ENCODE assay signal across 8 cellular contexts in the genomic region with DNA sequence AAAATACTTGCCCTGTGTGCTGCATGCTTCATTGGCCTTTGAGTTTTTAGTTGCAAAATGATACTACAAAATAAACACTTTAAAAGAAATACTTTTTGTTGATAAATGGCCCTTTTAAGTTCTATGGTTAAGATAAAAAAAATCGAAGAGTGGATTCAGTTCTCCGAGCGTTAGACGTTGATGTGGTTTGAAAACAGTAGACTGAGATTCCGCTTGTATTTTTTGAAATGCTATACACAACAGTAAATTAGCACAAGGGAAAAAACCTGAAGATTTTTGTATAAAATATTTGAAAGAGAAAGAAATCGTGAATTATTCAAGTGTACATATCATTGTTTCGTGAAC. TPM values are rescaled to one million over a fixed set of nuclear protein-coding genes. Genes with fewer than 3 reads are reported as not detected.
A peak's percentile ranks its signal among the peaks of the same experiment; 100 is the strongest.
DNase-seq lines count a peak whose midpoint lies in the region; ATAC-seq, FAIRE-seq and TF ChIP-seq lines count a peak whose summit lies in the region.

No MANE protein-coding gene starts in this region.

- intact Hi-C loops in Caco-2 (cut with micrococcal nuclease; ENCODE audit: unreplicated experiment), result loop anchor here (5.0 kb wide), 3 partner anchors 150 to 225 kb away; a partner anchor contains a TSS
- intact Hi-C loops in PC-3 (cut with micrococcal nuclease), result loop anchor here (2.0 to 10.0 kb wide), 5 partner anchors 83 to 721 kb away; a partner anchor contains a TSS
- intact Hi-C loops in pancreas (cut with DNase I), result no loop called here
- intact Hi-C loops in posterior cingulate gyrus (cut with DNase I), result loop anchor here (5.0 kb wide), 3 partner anchors 80 to 165 kb away; no protein-coding TSS in a partner anchor

- H3K4me3 ChIP-seq in Caco-2 (ENCODE audit: low read depth, low read length) (peak overlapping the region; percentile 57), PC-3 (ENCODE audit: low read length) (peak overlapping the region; percentile 87), epithelial cell of esophagus (ENCODE audit: low read length) (peak overlapping the region; percentile 80), pancreas (peak overlapping the region in 3 of 4 donors; percentile 73 to 83 (median 73)), trophoblast cell (ENCODE audit: low read depth, low read length) (no peak overlapping the region)

- WGBS in pancreas, 2 donors, result 28 to 34% methylated on average over 7 of the region's 7 CpGs
- WGBS in trophoblast cell (ENCODE audit: extremely low coverage, insufficient coverage, insufficient read length), result 100% methylated on average over 1 of the region's 7 CpGs

- H3K9ac ChIP-seq in PC-3 (ENCODE audit: low read length) (peak overlapping the region; percentile 64), trophoblast cell (ENCODE audit: low read length) (no peak overlapping the region)

- H3K36me3 ChIP-seq in Caco-2 (ENCODE audit: control insufficient read depth, insufficient read depth, low read length), result no peaks in the 10 kb centered on the region
- no peaks in the 10 kb centered on the region for H3K36me3 ChIP-seq in PC-3 (ENCODE audit: low read depth, low read length)
- H3K36me3 ChIP-seq in pancreas, result no peaks in the 10 kb centered on the region
- no peaks in the 10 kb centered on the region for H3K36me3 ChIP-seq in trophoblast cell (ENCODE audit: control insufficient read depth in 1 of 2, insufficient read depth in 2 of 2, low read length in 2 of 2)

- H4K8ac ChIP-seq in trophoblast cell (ENCODE audit: low read depth, low read length), result no peak overlapping the region

- no peak overlapping the region for H2BK120ac ChIP-seq in trophoblast cell (ENCODE audit: insufficient read depth, low read length, poor library complexity)

- H3K4me1 Mint-ChIP-seq in Caco-2 (ENCODE audit: low read depth, unreplicated experiment), result no peaks in the 10 kb centered on the region

- H2AK5ac ChIP-seq in trophoblast cell (ENCODE audit: low read length), result no peak overlapping the region

- H3K27ac ChIP-seq in PC-3 (ENCODE audit: low read length) (no peak overlapping the region; the same call in 1 of the 2 replicates), pancreas (no peak overlapping the region), trophoblast cell (ENCODE audit: low read depth, low read length) (no peak overlapping the region)

- no peaks in the 10 kb centered on the region for H3K9me3 Mint-ChIP-seq in Caco-2 (ENCODE audit: unreplicated experiment)

- no peaks in the 10 kb centered on the region for H3K9me2 ChIP-seq in PC-3 (replicated peaks; ENCODE audit: low read length)

- TSS peak; percentile 37 for BruUV-seq in Caco-2 (replicated peaks; lab: Mats Ljungman, UMichigan)
- TSS peak; percentile 49 for BruUV-seq in PC-3 (replicated peaks; lab: Mats Ljungman, UMichigan)

- H4K20me1 ChIP-seq in PC-3 (ENCODE audit: low read length), result peaks cover 23% of the 10 kb centered on the region

- peak overlapping the region; percentile 91 for H3K4me2 ChIP-seq in PC-3 (ENCODE audit: low read length)
- H3K4me2 ChIP-seq in trophoblast cell (ENCODE audit: low read length), result no peak overlapping the region

- H3K79me2 ChIP-seq in PC-3 (ENCODE audit: low read length) (peaks cover 59% of the 10 kb centered on the region), trophoblast cell (ENCODE audit: control insufficient read depth, insufficient read depth, low read length, poor library complexity) (peaks cover 7% of the 10 kb centered on the region)

- CTCF ChIA-PET in Caco-2 (lab: Charles Lee), result interaction anchor here (1.8 kb wide), 1 partner anchor 133 kb away, joined by 9 read pairs; no protein-coding TSS in a partner anchor
- CTCF ChIA-PET in PC-3 (lab: Charles Lee), result no interaction called here

- TF ChIP-seq CTCF in Caco-2 (IDR thresholded peaks at IDR 0.05; ENCODE audit: insufficient read depth in 1 of 2, low read depth in 1 of 2, low read length in 1 of 2, severe bottlenecking in 1 of 2, unreplicated experiment in 1 of 2) (no peak), PC-3 (conservative IDR thresholded peaks at IDR 0.05; ENCODE audit: low read depth, low read length) (no peak), epithelial cell of esophagus (IDR thresholded peaks at IDR 0.05; ENCODE audit: insufficient read depth, low read depth, low read length, missing control alignments) (no peak), pancreas (IDR thresholded peaks at IDR 0.05) (no peak)

- H4K91ac ChIP-seq in trophoblast cell (ENCODE audit: low read depth, low read length), result no peak overlapping the region

- H3F3A ChIP-seq in PC-3 (ENCODE audit: low read length, unreplicated experiment), result no peaks in the 10 kb centered on the region

- no peak overlapping the region for H3K23ac ChIP-seq in trophoblast cell (ENCODE audit: low read length)

- peak overlapping the region; percentile 79 for H2AFZ ChIP-seq in PC-3 (ENCODE audit: low read length)
- no peak overlapping the region for H2AFZ ChIP-seq in trophoblast cell (ENCODE audit: insufficient read depth, low read length, poor library complexity)

- POLR2A ChIA-PET in Caco-2 (lab: Charles Lee), result interaction anchor here (0.5 kb wide), 1 partner anchor 157 kb away, joined by 3 read pairs; no protein-coding TSS in a partner anchor
- POLR2A ChIA-PET in PC-3 (lab: Charles Lee; ENCODE audit: unreplicated experiment), result interaction anchor here (0.6 to 1.1 kb wide), 2 partner anchors 719 to 875 kb away, joined by 3 to 4 read pairs; no protein-coding TSS in a partner anchor

- no peaks in the 10 kb centered on the region for H3K36me3 Mint-ChIP-seq in Caco-2 (ENCODE audit: insufficient read depth, unreplicated experiment)

- no peak overlapping the region for H2BK12ac ChIP-seq in trophoblast cell (ENCODE audit: low read length)

- H3K27me3 Mint-ChIP-seq in Caco-2 (ENCODE audit: insufficient read depth, unreplicated experiment), result no peaks in the 10 kb centered on the region

- H3K9me3 ChIP-seq in Caco-2 (no peaks in the 10 kb centered on the region), PC-3 (ENCODE audit: low read length) (no peaks in the 10 kb centered on the region), pancreas (no peaks in the 10 kb centered on the region), trophoblast cell (ENCODE audit: insufficient read depth, low read depth, low read length) (peaks cover 2% of the 10 kb centered on the region)

- DNase-seq in Caco-2 (no peak), PC-3 (no peak), epithelial cell of esophagus (ENCODE audit: low read depth) (no peak), pancreas (no peak), posterior cingulate gyrus (no peak), trophoblast cell (no peak), D341Med (ENCODE audit: low spot score) (no peak), NCI-H2196 treated with DMSO at 0.1 percent for 48 hours (lab: John Stamatoyannopoulos, UW; ENCODE audit: unreplicated experiment) (no peak)

- H3K27ac Mint-ChIP-seq in Caco-2 (ENCODE audit: unreplicated experiment), result peak overlapping the region; percentile 85

- FAIRE-seq in pancreas (lab: Jason Lieb, UNC), result no peak

- H3K27me3 ChIP-seq in Caco-2 (replicated peaks; ENCODE audit: control insufficient read depth, insufficient read depth, low read length) (no peaks in the 10 kb centered on the region), PC-3 (ENCODE audit: low read length) (no peaks in the 10 kb centered on the region), pancreas (no peaks in the 10 kb centered on the region), trophoblast cell (ENCODE audit: insufficient read depth, low read length) (no peaks in the 10 kb centered on the region)

- H3K18ac ChIP-seq in trophoblast cell (ENCODE audit: low read length), result no peak overlapping the region

- no peak overlapping the region for H3K4ac ChIP-seq in trophoblast cell (ENCODE audit: low read depth, low read length)

- no peak overlapping the region for H4K12ac ChIP-seq in trophoblast cell (ENCODE audit: low read depth, low read length)

- peaks cover 12% of the 10 kb centered on the region for H3K79me1 ChIP-seq in trophoblast cell (ENCODE audit: low read length)

- no peak overlapping the region for H3K14ac ChIP-seq in trophoblast cell (ENCODE audit: low read length)

- H3K4me1 ChIP-seq in Caco-2 (peaks cover 30% of the 10 kb centered on the region), PC-3 (ENCODE audit: insufficient read depth, low read length) (peaks cover 29% of the 10 kb centered on the region), pancreas (peaks cover 0 to 11% (median 8%) of the 10 kb centered on the region in 3 donors), trophoblast cell (ENCODE audit: control insufficient read depth in 1 of 2, insufficient read depth in 2 of 2, low read length in 2 of 2) (peaks cover 0 to 3% of the 10 kb centered on the region in 2 experiments)

- peak overlapping the region; percentile 93 for H3K4me3 Mint-ChIP-seq in Caco-2 (ENCODE audit: unreplicated experiment)

- H2BK5ac ChIP-seq in trophoblast cell (ENCODE audit: low read depth, low read length, poor library complexity), result no peak overlapping the region

- ATAC-seq in PC-3 (no peak), pancreas (no peak)

RNA-seq across cellular contexts. Expression of a gene that starts 1.4 kb away (rescaled TPM):
- total RNA-seq in Caco-2 (2022) (45.6 and 48.2 TPM in 2 replicates), PC-3 (2014; rRNA removed) (16.2 and 24.5 TPM in 2 replicates), pancreas (10 to 100 TPM in 2 of 6 donors, 1 to 10 TPM in 4; 5.7 to 27.3 (median 7.9) TPM)
- 1 to 10 TPM; 4.8 to 5.2 TPM for polyA plus RNA-seq in pancreas
- polyA plus RNA-seq in trophoblast cell (2013), result 14.1 and 16.0 TPM in 2 replicates

Comparison
In these comparisons a context has a peak if more than half of its experiments do, and no peak if none do; other contexts are left out.
1. intact Hi-C loops: an anchor here in Caco-2 (5.0 kb wide), PC-3 (2.0 to 10.0 kb wide) and posterior cingulate gyrus (5.0 kb wide); none called in pancreas.